ENCODE assay signal across 1 cellular context in the genomic region with DNA sequence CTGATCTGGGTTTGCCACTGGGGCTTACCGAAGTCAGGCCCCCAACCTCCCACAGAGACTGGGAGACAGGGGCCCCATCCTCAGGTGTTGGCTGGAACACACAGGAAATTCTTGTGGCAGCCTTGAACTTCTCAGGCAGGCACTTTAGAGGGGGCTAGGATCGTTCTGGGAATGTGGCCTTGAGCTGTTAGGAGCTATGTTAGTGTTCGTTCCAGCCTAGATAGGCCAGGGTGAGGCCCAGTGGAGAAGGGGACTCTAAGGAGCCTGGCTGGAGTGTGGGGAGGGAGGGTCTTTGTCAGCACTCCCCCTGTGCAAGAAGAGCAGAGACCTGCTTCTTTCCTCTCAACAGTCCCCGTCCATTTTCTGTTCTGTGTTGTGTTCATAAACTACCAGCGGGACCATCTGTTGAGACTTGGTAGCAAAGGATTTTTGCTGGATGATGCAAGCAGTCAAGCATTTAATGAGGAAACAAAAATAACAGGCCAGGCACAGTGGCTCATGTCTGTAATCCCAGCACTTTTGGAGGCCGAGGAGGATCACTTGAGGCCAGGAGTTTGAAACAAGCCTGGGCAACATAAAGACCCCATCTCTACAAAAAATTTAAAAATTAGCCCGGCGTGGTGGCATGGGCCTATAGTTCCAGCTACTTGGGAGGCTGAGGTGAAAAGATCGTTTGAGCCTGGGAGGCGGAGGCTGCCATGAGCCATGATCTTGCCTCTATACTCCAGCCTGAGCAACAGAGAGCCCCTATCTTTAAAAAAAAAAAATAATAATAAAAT.
TF ChIP-seq lines count a peak whose summit lies in the region.

No MANE protein-coding gene starts in this region.

TF ChIP-seq in HEK293, 187 proteins besides CTCF, POLR2A, EP300 and RAD21 (continued from another document and continues in another):
- TF ChIP-seq ZNF830 (tag by site-specific recombination; IDR thresholded peaks at IDR 0.05; ENCODE audit: low read depth): no peak
- TF ChIP-seq ZNF843 (tag by site-specific recombination; IDR thresholded peaks at IDR 0.05): no peak
- no peak for TF ChIP-seq ZNF146 (tag by site-specific recombination; IDR thresholded peaks at IDR 0.05)
- TF ChIP-seq, protein P1, sequence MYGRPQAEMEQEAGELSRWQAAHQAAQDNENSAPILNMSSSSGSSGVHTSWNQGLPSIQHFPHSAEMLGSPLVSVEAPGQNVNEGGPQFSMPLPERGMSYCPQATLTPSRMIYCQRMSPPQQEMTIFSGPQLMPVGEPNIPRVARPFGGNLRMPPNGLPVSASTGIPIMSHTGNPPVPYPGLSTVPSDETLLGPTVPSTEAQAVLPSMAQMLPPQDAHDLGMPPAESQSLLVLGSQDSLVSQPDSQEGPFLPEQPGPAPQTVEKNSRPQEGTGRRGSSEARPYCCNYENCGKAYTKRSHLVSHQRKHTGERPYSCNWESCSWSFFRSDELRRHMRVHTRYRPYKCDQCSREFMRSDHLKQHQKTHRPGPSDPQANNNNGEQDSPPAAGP (tag by site-specific recombination; IDR thresholded peaks at IDR 0.05): 0 out of 2 replicates have a peak, but pooled peaks have one; percentile 13
- no peak for TF ChIP-seq ZNF132 (tag by site-specific recombination; IDR thresholded peaks at IDR 0.05; ENCODE audit: borderline replicate concordance)
- TF ChIP-seq, protein P2, sequence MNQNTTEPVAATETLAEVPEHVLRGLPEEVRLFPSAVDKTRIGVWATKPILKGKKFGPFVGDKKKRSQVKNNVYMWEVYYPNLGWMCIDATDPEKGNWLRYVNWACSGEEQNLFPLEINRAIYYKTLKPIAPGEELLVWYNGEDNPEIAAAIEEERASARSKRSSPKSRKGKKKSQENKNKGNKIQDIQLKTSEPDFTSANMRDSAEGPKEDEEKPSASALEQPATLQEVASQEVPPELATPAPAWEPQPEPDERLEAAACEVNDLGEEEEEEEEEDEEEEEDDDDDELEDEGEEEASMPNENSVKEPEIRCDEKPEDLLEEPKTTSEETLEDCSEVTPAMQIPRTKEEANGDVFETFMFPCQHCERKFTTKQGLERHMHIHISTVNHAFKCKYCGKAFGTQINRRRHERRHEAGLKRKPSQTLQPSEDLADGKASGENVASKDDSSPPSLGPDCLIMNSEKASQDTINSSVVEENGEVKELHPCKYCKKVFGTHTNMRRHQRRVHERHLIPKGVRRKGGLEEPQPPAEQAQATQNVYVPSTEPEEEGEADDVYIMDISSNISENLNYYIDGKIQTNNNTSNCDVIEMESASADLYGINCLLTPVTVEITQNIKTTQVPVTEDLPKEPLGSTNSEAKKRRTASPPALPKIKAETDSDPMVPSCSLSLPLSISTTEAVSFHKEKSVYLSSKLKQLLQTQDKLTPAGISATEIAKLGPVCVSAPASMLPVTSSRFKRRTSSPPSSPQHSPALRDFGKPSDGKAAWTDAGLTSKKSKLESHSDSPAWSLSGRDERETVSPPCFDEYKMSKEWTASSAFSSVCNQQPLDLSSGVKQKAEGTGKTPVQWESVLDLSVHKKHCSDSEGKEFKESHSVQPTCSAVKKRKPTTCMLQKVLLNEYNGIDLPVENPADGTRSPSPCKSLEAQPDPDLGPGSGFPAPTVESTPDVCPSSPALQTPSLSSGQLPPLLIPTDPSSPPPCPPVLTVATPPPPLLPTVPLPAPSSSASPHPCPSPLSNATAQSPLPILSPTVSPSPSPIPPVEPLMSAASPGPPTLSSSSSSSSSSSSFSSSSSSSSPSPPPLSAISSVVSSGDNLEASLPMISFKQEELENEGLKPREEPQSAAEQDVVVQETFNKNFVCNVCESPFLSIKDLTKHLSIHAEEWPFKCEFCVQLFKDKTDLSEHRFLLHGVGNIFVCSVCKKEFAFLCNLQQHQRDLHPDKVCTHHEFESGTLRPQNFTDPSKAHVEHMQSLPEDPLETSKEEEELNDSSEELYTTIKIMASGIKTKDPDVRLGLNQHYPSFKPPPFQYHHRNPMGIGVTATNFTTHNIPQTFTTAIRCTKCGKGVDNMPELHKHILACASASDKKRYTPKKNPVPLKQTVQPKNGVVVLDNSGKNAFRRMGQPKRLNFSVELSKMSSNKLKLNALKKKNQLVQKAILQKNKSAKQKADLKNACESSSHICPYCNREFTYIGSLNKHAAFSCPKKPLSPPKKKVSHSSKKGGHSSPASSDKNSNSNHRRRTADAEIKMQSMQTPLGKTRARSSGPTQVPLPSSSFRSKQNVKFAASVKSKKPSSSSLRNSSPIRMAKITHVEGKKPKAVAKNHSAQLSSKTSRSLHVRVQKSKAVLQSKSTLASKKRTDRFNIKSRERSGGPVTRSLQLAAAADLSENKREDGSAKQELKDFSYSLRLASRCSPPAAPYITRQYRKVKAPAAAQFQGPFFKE (tag by site-specific recombination; IDR thresholded peaks at IDR 0.05; ENCODE audit: borderline replicate concordance): no peak
- TF ChIP-seq ZNF157 (tag by site-specific recombination; IDR thresholded peaks at IDR 0.05): no peak
- TF ChIP-seq, protein P3, sequence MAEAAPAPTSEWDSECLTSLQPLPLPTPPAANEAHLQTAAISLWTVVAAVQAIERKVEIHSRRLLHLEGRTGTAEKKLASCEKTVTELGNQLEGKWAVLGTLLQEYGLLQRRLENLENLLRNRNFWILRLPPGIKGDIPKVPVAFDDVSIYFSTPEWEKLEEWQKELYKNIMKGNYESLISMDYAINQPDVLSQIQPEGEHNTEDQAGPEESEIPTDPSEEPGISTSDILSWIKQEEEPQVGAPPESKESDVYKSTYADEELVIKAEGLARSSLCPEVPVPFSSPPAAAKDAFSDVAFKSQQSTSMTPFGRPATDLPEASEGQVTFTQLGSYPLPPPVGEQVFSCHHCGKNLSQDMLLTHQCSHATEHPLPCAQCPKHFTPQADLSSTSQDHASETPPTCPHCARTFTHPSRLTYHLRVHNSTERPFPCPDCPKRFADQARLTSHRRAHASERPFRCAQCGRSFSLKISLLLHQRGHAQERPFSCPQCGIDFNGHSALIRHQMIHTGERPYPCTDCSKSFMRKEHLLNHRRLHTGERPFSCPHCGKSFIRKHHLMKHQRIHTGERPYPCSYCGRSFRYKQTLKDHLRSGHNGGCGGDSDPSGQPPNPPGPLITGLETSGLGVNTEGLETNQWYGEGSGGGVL (tag by site-specific recombination; IDR thresholded peaks at IDR 0.05): peak; percentile 6; the same call in 1 of the 2 replicates
- TF ChIP-seq TRIM28 (IDR thresholded peaks at IDR 0.05; ENCODE audit: borderline replicate concordance, low read length): no peak
- 0 out of 2 replicates have a peak, but pooled peaks have one; percentile 30 for TF ChIP-seq ZNF558 (tag by site-specific recombination; IDR thresholded peaks at IDR 0.05)
- no peak for TF ChIP-seq ZNF701 (tag by site-specific recombination; IDR thresholded peaks at IDR 0.05)
- no peak for TF ChIP-seq ZNF585B (tag by site-specific recombination; IDR thresholded peaks at IDR 0.05)
- TF ChIP-seq GLIS2 (tag by site-specific recombination; IDR thresholded peaks at IDR 0.05): no peak
- peak; percentile 66; the same call in 1 of the 2 replicates for TF ChIP-seq GLIS1 (tag by site-specific recombination; IDR thresholded peaks at IDR 0.05)
- TF ChIP-seq ZNF600 (tag by site-specific recombination; IDR thresholded peaks at IDR 0.05): no peak
- TF ChIP-seq KLF9 (tag by site-specific recombination; IDR thresholded peaks at IDR 0.05; ENCODE audit: low read depth): no peak
- 0 out of 2 replicates have a peak, but pooled peaks have one; percentile 0 for TF ChIP-seq SP2 (tag by site-specific recombination; IDR thresholded peaks at IDR 0.05)
- TF ChIP-seq, protein P4, sequence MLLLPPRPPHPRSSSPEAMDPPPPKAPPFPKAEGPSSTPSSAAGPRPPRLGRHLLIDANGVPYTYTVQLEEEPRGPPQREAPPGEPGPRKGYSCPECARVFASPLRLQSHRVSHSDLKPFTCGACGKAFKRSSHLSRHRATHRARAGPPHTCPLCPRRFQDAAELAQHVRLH (tag by site-specific recombination; IDR thresholded peaks at IDR 0.05): peak; percentile 58; the same call in 1 of the 2 replicates
- TF ChIP-seq ZNF791 (tag by site-specific recombination; IDR thresholded peaks at IDR 0.05): no peak
- peak; percentile 62 for TF ChIP-seq SP7 (tag by site-specific recombination; IDR thresholded peaks at IDR 0.05)
- TF ChIP-seq ZNF155 (tag by site-specific recombination; IDR thresholded peaks at IDR 0.05): no peak
- TF ChIP-seq SCRT2 (tag by site-specific recombination; IDR thresholded peaks at IDR 0.05): peak; percentile 96
- peak; percentile 46; the same call in 1 of the 2 replicates for TF ChIP-seq ZNF660 (tag by site-specific recombination; IDR thresholded peaks at IDR 0.05)
- TF ChIP-seq, protein P5, sequence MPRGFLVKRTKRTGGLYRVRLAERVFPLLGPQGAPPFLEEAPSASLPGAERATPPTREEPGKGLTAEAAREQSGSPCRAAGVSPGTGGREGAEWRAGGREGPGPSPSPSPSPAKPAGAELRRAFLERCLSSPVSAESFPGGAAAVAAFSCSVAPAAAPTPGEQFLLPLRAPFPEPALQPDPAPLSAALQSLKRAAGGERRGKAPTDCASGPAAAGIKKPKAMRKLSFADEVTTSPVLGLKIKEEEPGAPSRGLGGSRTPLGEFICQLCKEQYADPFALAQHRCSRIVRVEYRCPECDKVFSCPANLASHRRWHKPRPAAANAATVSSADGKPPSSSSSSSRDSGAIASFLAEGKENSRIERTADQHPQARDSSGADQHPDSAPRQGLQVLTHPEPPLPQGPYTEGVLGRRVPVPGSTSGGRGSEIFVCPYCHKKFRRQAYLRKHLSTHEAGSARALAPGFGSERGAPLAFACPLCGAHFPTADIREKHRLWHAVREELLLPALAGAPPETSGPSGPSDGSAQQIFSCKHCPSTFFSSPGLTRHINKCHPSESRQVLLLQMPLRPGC (tag by site-specific recombination; IDR thresholded peaks at IDR 0.05): peak; percentile 47; the same call in 1 of the 2 replicates
- TF ChIP-seq, protein P6, sequence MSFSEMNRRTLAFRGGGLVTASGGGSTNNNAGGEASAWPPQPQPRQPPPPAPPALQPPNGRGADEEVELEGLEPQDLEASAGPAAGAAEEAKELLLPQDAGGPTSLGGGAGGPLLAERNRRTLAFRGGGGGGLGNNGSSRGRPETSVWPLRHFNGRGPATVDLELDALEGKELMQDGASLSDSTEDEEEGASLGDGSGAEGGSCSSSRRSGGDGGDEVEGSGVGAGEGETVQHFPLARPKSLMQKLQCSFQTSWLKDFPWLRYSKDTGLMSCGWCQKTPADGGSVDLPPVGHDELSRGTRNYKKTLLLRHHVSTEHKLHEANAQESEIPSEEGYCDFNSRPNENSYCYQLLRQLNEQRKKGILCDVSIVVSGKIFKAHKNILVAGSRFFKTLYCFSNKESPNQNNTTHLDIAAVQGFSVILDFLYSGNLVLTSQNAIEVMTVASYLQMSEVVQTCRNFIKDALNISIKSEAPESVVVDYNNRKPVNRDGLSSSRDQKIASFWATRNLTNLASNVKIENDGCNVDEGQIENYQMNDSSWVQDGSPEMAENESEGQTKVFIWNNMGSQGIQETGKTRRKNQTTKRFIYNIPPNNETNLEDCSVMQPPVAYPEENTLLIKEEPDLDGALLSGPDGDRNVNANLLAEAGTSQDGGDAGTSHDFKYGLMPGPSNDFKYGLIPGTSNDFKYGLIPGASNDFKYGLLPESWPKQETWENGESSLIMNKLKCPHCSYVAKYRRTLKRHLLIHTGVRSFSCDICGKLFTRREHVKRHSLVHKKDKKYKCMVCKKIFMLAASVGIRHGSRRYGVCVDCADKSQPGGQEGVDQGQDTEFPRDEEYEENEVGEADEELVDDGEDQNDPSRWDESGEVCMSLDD (tag by site-specific recombination; IDR thresholded peaks at IDR 0.05): no peak
- TF ChIP-seq, protein P7, sequence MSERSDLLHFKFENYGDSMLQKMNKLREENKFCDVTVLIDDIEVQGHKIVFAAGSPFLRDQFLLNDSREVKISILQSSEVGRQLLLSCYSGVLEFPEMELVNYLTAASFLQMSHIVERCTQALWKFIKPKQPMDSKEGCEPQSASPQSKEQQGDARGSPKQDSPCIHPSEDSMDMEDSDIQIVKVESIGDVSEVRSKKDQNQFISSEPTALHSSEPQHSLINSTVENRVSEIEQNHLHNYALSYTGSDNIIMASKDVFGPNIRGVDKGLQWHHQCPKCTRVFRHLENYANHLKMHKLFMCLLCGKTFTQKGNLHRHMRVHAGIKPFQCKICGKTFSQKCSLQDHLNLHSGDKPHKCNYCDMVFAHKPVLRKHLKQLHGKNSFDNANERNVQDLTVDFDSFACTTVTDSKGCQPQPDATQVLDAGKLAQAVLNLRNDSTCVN (tag by site-specific recombination; optimal IDR thresholded peaks at IDR 0.05): no peak
- TF ChIP-seq, protein P8, sequence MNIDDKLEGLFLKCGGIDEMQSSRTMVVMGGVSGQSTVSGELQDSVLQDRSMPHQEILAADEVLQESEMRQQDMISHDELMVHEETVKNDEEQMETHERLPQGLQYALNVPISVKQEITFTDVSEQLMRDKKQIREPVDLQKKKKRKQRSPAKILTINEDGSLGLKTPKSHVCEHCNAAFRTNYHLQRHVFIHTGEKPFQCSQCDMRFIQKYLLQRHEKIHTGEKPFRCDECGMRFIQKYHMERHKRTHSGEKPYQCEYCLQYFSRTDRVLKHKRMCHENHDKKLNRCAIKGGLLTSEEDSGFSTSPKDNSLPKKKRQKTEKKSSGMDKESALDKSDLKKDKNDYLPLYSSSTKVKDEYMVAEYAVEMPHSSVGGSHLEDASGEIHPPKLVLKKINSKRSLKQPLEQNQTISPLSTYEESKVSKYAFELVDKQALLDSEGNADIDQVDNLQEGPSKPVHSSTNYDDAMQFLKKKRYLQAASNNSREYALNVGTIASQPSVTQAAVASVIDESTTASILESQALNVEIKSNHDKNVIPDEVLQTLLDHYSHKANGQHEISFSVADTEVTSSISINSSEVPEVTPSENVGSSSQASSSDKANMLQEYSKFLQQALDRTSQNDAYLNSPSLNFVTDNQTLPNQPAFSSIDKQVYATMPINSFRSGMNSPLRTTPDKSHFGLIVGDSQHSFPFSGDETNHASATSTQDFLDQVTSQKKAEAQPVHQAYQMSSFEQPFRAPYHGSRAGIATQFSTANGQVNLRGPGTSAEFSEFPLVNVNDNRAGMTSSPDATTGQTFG (tag by site-specific recombination; IDR thresholded peaks at IDR 0.05; ENCODE audit: borderline replicate concordance): no peak
- TF ChIP-seq, protein P9, sequence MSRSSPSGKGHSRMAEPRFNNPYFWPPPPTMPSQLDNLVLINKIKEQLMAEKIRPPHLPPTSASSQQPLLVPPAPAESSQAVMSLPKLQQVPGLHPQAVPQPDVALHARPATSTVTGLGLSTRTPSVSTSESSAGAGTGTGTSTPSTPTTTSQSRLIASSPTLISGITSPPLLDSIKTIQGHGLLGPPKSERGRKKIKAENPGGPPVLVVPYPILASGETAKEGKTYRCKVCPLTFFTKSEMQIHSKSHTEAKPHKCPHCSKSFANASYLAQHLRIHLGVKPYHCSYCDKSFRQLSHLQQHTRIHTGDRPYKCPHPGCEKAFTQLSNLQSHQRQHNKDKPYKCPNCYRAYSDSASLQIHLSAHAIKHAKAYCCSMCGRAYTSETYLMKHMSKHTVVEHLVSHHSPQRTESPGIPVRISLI (tag by site-specific recombination; IDR thresholded peaks at IDR 0.05): no peak
- TF ChIP-seq, protein P10, sequence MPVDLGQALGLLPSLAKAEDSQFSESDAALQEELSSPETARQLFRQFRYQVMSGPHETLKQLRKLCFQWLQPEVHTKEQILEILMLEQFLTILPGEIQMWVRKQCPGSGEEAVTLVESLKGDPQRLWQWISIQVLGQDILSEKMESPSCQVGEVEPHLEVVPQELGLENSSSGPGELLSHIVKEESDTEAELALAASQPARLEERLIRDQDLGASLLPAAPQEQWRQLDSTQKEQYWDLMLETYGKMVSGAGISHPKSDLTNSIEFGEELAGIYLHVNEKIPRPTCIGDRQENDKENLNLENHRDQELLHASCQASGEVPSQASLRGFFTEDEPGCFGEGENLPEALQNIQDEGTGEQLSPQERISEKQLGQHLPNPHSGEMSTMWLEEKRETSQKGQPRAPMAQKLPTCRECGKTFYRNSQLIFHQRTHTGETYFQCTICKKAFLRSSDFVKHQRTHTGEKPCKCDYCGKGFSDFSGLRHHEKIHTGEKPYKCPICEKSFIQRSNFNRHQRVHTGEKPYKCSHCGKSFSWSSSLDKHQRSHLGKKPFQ (tag by site-specific recombination; IDR thresholded peaks at IDR 0.05): no peak
